In the genomic region with DNA sequence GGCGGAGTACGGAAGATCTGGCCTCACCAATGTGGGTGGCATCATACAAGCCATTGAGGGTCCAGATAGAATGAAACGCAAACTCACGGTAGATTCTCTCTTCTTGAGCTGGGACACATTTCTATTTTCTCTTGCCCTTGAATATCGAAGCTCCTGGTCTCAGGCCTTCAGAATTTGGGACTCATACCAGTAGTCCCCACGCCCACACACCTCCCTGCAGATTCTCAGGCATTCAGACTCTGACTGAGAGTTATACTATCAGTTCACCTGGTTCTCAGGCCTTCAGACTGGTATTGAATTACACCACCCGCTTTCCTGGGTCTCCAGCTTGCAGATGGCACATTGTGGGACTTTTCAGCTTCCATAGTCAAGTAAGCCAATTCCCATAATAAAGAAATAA, we compare ENCODE assay signal across 17 cellular contexts.
DNase-seq lines count a peak whose midpoint lies in the region; TF ChIP-seq lines count a peak whose summit lies in the region.
"Had no signal": no experiment of that assay in that cellular context is flagged by ENCODE, and none has a peak within 500 bp of the region (broad histone marks: within the 10 kb centered on the region; RNA-seq: fewer than 3 reads in every experiment).

No MANE protein-coding gene starts in this region.

- H3K9me2 ChIP-seq in OCI-LY1 (ENCODE audit: low read depth, low read length): no peaks in the 10 kb centered on the region

- no peaks in the 10 kb centered on the region for H3K79me2 ChIP-seq in OCI-LY1 (ENCODE audit: insufficient read depth, low read length)

- peak overlapping the region; percentile 40; the same call in 1 of the 2 replicates for H2AFZ ChIP-seq in OCI-LY1 (ENCODE audit: low read length)

- no peak overlapping the region for H3K27ac ChIP-seq in OCI-LY1 (ENCODE audit: low read depth, low read length, poor library complexity, severe bottlenecking)
- H3K27ac ChIP-seq: BLaER1 treated with 17β-estradiol and CSF1 and Interleukin-3, amounts not matched to agents 10 nM and 100 nM had no signal

- no peaks in the 10 kb centered on the region for H4K20me1 ChIP-seq in OCI-LY1 (ENCODE audit: insufficient read depth, low read length)
- H4K20me1 ChIP-seq: BLaER1 treated with 17β-estradiol and CSF1 and Interleukin-3, amounts not matched to agents 10 nM and 100 nM had no signal

- DNase-seq in NCI-H146 (lab: John Stamatoyannopoulos, UW): peak; percentile 51
- no peak for DNase-seq in NCI-H146 treated with DMSO at 0.1 percent for 48 hours (lab: John Stamatoyannopoulos, UW; ENCODE audit: unreplicated experiment)
- peak; percentile 55 to 58 for DNase-seq in activated T-cell treated with anti-CD3 and anti-CD28 coated beads, Interleukin-2, amount 50 U/mL, for 48 hours
- no peak for DNase-seq in activated T-cell treated with anti-CD3 and anti-CD28 coated beads, Interleukin-2, amount 50 U/mL, for 1 hour
- no peak for DNase-seq in stimulated activated CD8-positive, alpha-beta memory T cell treated with anti-CD3 and anti-CD28 coated beads, Interleukin-4, amount 100 ng/mL, for 48 hours
- DNase-seq in iPS-NIHi11 (ENCODE audit: low spot score): no peak
- DNase-seq: Calu3; CD8-positive, alpha-beta T cell; DMS79 treated with DMSO at 0.1 percent for 48 hours; GF-D8; GOT3; H7; HFFc6; IMR-90 had no signal

- H3K36me3 ChIP-seq in OCI-LY1 (ENCODE audit: insufficient read depth, low read length): no peaks in the 10 kb centered on the region; the same call in 1 of the 2 replicates
- H3K36me3 ChIP-seq: BLaER1 treated with 17β-estradiol and CSF1 and Interleukin-3, amounts not matched to agents 10 nM and 100 nM had no signal

- H3F3A ChIP-seq in OCI-LY1 (ENCODE audit: insufficient read depth, low read length): no peaks in the 10 kb centered on the region

- H3K4me2 ChIP-seq in OCI-LY1 (ENCODE audit: low read length): no peak overlapping the region
- H3K4me2 ChIP-seq: BLaER1 treated with 17β-estradiol and CSF1 and Interleukin-3, amounts not matched to agents 10 nM and 100 nM had no signal

- H3K9ac ChIP-seq in OCI-LY1 (ENCODE audit: low read length): no peak overlapping the region
- H3K9ac ChIP-seq: BLaER1 treated with 17β-estradiol and CSF1 and Interleukin-3, amounts not matched to agents 10 nM and 100 nM had no signal

- no peaks in the 10 kb centered on the region for H3K27me3 ChIP-seq in OCI-LY1 (ENCODE audit: insufficient read depth, low read length)
- H3K27me3 ChIP-seq: BLaER1 treated with 17β-estradiol and CSF1 and Interleukin-3, amounts not matched to agents 10 nM and 100 nM had no signal

- no peak overlapping the region for H3K4me3 ChIP-seq in OCI-LY1 (ENCODE audit: low read depth, low read length, poor library complexity, severe bottlenecking)
- H3K4me3 ChIP-seq: BLaER1 treated with 17β-estradiol and CSF1 and Interleukin-3, amounts not matched to agents 10 nM and 100 nM; K562 had no signal

- 0 out of 2 replicates have a peak, but pooled peaks cover 11% of the 10 kb centered on the region for H3K9me3 ChIP-seq in OCI-LY1 (ENCODE audit: low read length)

- H3K4me1 ChIP-seq in OCI-LY1 (ENCODE audit: insufficient read depth, low read length, severe bottlenecking): peaks cover 16% of the 10 kb centered on the region

- TF ChIP-seq CTCF in OCI-LY1 (IDR thresholded peaks at IDR 0.05; ENCODE audit: low read length): no peak

Comparison
In these comparisons a context has a peak if more than half of its experiments do, and no peak if none do; other contexts are left out.
1. DNase-seq: peak in NCI-H146 (single experiment) and activated T-cell treated with anti-CD3 and anti-CD28 coated beads, Interleukin-2, amount 50 U/mL, for 48 hours (2 of 2); none in NCI-H146 treated with DMSO at 0.1 percent for 48 hours (single experiment), activated T-cell treated with anti-CD3 and anti-CD28 coated beads, Interleukin-2, amount 50 U/mL, for 1 hour (single experiment), stimulated activated CD8-positive, alpha-beta memory T cell treated with anti-CD3 and anti-CD28 coated beads, Interleukin-4, amount 100 ng/mL, for 48 hours (single experiment) and iPS-NIHi11 (single experiment).